ENCODE assay signal across 1 cellular context in genomic region chr6:125533710-125534397, GRCh38.
TF ChIP-seq lines count a peak whose summit lies in the region.

No MANE protein-coding gene starts in this region.

TF ChIP-seq in HepG2, 621 proteins besides CTCF, POLR2A, EP300 and RAD21 (continued from another document):
- TF ChIP-seq, protein P1, sequence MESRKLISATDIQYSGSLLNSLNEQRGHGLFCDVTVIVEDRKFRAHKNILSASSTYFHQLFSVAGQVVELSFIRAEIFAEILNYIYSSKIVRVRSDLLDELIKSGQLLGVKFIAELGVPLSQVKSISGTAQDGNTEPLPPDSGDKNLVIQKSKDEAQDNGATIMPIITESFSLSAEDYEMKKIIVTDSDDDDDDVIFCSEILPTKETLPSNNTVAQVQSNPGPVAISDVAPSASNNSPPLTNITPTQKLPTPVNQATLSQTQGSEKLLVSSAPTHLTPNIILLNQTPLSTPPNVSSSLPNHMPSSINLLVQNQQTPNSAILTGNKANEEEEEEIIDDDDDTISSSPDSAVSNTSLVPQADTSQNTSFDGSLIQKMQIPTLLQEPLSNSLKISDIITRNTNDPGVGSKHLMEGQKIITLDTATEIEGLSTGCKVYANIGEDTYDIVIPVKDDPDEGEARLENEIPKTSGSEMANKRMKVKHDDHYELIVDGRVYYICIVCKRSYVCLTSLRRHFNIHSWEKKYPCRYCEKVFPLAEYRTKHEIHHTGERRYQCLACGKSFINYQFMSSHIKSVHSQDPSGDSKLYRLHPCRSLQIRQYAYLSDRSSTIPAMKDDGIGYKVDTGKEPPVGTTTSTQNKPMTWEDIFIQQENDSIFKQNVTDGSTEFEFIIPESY (CRISPR knock-in tag; IDR thresholded peaks at IDR 0.05): peak; percentile 83
- TF ChIP-seq, protein P2, sequence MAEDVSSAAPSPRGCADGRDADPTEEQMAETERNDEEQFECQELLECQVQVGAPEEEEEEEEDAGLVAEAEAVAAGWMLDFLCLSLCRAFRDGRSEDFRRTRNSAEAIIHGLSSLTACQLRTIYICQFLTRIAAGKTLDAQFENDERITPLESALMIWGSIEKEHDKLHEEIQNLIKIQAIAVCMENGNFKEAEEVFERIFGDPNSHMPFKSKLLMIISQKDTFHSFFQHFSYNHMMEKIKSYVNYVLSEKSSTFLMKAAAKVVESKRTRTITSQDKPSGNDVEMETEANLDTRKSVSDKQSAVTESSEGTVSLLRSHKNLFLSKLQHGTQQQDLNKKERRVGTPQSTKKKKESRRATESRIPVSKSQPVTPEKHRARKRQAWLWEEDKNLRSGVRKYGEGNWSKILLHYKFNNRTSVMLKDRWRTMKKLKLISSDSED (CRISPR knock-in tag; IDR thresholded peaks at IDR 0.05): no peak
- TF ChIP-seq GABPA (IDR thresholded peaks at IDR 0.05; ENCODE audit: low read depth, low read length) (no peak), GABPA (CRISPR knock-in tag; IDR thresholded peaks at IDR 0.05; ENCODE audit: low read depth) (peak; percentile 22; the same call in 1 of the 2 replicates), ZNF589 (CRISPR knock-in tag; conservative IDR thresholded peaks at IDR 0.05) (no peak), ZEB1 (IDR thresholded peaks at IDR 0.05; ENCODE audit: insufficient replicate concordance, low read depth) (no peak)
